2 cellular contexts compared by ENCODE assay signal in the genomic region with DNA sequence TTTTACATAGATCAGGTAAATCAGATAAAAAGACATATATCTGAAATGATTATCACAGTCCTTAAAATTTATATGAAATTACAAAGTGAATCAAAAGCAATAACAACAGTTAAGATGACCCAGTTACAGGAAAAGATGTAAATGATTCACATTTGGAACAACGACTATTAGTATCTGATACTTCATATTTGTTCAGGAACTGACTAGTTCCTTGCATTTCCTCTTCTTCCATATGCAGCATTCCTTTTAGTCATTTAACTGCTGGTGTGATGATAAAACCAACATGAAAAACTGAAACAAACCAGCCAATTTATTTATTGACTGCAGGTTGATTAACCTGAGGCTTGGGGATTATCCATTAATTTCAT.
TF ChIP-seq lines count a peak whose summit lies in the region.

No MANE protein-coding gene starts in this region.

TF ChIP-seq in SK-N-SH treated with all-trans-retinoic acid at 6 μM for 48 hours, 23 proteins besides CTCF, POLR2A, EP300 and RAD21 (continued from another document):
- TF ChIP-seq CSDC2 (CRISPR knock-in tag; IDR thresholded peaks at IDR 0.05): no peak
- no peak for TF ChIP-seq TCF4 (CRISPR knock-in tag; IDR thresholded peaks at IDR 0.05; ENCODE audit: borderline replicate concordance)
- TF ChIP-seq PPARA (CRISPR knock-in tag; IDR thresholded peaks at IDR 0.05; ENCODE audit: borderline replicate concordance): no peak
- no peak for TF ChIP-seq ZNF70 (CRISPR knock-in tag; IDR thresholded peaks at IDR 0.05)
- TF ChIP-seq ZFP30 (CRISPR knock-in tag; IDR thresholded peaks at IDR 0.05): no peak
- TF ChIP-seq BACH2 (CRISPR knock-in tag; IDR thresholded peaks at IDR 0.05; ENCODE audit: borderline replicate concordance): no peak
- no peak for TF ChIP-seq TOX (CRISPR knock-in tag; IDR thresholded peaks at IDR 0.05; ENCODE audit: borderline replicate concordance)
- TF ChIP-seq RARB (CRISPR knock-in tag; IDR thresholded peaks at IDR 0.05): no peak
- TF ChIP-seq, protein P1, sequence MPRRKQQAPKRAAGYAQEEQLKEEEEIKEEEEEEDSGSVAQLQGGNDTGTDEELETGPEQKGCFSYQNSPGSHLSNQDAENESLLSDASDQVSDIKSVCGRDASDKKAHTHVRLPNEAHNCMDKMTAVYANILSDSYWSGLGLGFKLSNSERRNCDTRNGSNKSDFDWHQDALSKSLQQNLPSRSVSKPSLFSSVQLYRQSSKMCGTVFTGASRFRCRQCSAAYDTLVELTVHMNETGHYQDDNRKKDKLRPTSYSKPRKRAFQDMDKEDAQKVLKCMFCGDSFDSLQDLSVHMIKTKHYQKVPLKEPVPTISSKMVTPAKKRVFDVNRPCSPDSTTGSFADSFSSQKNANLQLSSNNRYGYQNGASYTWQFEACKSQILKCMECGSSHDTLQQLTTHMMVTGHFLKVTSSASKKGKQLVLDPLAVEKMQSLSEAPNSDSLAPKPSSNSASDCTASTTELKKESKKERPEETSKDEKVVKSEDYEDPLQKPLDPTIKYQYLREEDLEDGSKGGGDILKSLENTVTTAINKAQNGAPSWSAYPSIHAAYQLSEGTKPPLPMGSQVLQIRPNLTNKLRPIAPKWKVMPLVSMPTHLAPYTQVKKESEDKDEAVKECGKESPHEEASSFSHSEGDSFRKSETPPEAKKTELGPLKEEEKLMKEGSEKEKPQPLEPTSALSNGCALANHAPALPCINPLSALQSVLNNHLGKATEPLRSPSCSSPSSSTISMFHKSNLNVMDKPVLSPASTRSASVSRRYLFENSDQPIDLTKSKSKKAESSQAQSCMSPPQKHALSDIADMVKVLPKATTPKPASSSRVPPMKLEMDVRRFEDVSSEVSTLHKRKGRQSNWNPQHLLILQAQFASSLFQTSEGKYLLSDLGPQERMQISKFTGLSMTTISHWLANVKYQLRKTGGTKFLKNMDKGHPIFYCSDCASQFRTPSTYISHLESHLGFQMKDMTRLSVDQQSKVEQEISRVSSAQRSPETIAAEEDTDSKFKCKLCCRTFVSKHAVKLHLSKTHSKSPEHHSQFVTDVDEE (CRISPR knock-in tag; IDR thresholded peaks at IDR 0.05): no peak
- no peak for TF ChIP-seq OSR1 (CRISPR knock-in tag; IDR thresholded peaks at IDR 0.05)
- TF ChIP-seq, protein P2, sequence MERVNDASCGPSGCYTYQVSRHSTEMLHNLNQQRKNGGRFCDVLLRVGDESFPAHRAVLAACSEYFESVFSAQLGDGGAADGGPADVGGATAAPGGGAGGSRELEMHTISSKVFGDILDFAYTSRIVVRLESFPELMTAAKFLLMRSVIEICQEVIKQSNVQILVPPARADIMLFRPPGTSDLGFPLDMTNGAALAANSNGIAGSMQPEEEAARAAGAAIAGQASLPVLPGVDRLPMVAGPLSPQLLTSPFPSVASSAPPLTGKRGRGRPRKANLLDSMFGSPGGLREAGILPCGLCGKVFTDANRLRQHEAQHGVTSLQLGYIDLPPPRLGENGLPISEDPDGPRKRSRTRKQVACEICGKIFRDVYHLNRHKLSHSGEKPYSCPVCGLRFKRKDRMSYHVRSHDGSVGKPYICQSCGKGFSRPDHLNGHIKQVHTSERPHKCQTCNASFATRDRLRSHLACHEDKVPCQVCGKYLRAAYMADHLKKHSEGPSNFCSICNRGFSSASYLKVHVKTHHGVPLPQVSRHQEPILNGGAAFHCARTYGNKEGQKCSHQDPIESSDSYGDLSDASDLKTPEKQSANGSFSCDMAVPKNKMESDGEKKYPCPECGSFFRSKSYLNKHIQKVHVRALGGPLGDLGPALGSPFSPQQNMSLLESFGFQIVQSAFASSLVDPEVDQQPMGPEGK (CRISPR knock-in tag; IDR thresholded peaks at IDR 0.05; ENCODE audit: borderline replicate concordance): no peak
- no peak for TF ChIP-seq ZNF8 (CRISPR knock-in tag; IDR thresholded peaks at IDR 0.05)
- TF ChIP-seq SNAI2 (CRISPR knock-in tag; IDR thresholded peaks at IDR 0.05): no peak

TF ChIP-seq in GM23338, 12 proteins besides CTCF, POLR2A, EP300 and RAD21 (continued from another document):
- TF ChIP-seq ZNF462 (CRISPR knock-in tag; IDR thresholded peaks at IDR 0.05) (no peak), ETS1 (IDR thresholded peaks at IDR 0.05) (no peak)
- TF ChIP-seq, protein P3, sequence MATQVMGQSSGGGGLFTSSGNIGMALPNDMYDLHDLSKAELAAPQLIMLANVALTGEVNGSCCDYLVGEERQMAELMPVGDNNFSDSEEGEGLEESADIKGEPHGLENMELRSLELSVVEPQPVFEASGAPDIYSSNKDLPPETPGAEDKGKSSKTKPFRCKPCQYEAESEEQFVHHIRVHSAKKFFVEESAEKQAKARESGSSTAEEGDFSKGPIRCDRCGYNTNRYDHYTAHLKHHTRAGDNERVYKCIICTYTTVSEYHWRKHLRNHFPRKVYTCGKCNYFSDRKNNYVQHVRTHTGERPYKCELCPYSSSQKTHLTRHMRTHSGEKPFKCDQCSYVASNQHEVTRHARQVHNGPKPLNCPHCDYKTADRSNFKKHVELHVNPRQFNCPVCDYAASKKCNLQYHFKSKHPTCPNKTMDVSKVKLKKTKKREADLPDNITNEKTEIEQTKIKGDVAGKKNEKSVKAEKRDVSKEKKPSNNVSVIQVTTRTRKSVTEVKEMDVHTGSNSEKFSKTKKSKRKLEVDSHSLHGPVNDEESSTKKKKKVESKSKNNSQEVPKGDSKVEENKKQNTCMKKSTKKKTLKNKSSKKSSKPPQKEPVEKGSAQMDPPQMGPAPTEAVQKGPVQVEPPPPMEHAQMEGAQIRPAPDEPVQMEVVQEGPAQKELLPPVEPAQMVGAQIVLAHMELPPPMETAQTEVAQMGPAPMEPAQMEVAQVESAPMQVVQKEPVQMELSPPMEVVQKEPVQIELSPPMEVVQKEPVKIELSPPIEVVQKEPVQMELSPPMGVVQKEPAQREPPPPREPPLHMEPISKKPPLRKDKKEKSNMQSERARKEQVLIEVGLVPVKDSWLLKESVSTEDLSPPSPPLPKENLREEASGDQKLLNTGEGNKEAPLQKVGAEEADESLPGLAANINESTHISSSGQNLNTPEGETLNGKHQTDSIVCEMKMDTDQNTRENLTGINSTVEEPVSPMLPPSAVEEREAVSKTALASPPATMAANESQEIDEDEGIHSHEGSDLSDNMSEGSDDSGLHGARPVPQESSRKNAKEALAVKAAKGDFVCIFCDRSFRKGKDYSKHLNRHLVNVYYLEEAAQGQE (IDR thresholded peaks at IDR 0.05; ENCODE audit: unreplicated experiment): no peak
